13 cellular contexts compared by ENCODE assay signal in genomic region chr1:100229681-100230443, GRCh38. TPM values are rescaled to one million over a fixed set of nuclear protein-coding genes. Genes with fewer than 3 reads are reported as not detected.
"Had no signal": no experiment of that assay in that cellular context is flagged by ENCODE, and none has a peak within 500 bp of the region (broad histone marks: within the 10 kb centered on the region; RNA-seq: fewer than 3 reads in every experiment).

No MANE protein-coding gene starts in this region.

- H3K9me3 ChIP-seq: pancreas, thyroid gland had no signal

- H3K27ac ChIP-seq: pancreas, skin epidermis, thyroid gland had no signal

- H3K27me3 ChIP-seq: pancreas, thyroid gland had no signal

- H3K4me1 ChIP-seq: pancreas, thyroid gland had no signal

- H3K36me3 ChIP-seq: thyroid gland had no signal

- FAIRE-seq: pancreas, urothelium cell line had no signal

- DNase-seq: activated CD4-positive, alpha-beta T cell treated with anti-CD3 and anti-CD28 coated beads, Interleukin-2, amount 50 U/mL, for 4 hours; activated naive CD4-positive, alpha-beta T cell; activated naive CD8-positive, alpha-beta T cell treated with anti-CD3 and anti-CD28 coated beads, Interleukin-2, amount 50 U/mL, for 24 hours; endodermal cell; glutamatergic neuron; immature natural killer cell; mammary epithelial cell; pancreas; retina; thyroid gland had no signal

- H3K4me3 ChIP-seq: pancreas, skin epidermis, thyroid gland had no signal

RNA-seq across cellular contexts. Expression of gene LRRC39, which starts 51.8 kb away (rescaled TPM):
- total RNA-seq: fibroblast of villous mesenchyme had no signal
- polyA plus RNA-seq: immature natural killer cell had no signal
